11 cellular contexts compared by ENCODE assay signal in the genomic region with DNA sequence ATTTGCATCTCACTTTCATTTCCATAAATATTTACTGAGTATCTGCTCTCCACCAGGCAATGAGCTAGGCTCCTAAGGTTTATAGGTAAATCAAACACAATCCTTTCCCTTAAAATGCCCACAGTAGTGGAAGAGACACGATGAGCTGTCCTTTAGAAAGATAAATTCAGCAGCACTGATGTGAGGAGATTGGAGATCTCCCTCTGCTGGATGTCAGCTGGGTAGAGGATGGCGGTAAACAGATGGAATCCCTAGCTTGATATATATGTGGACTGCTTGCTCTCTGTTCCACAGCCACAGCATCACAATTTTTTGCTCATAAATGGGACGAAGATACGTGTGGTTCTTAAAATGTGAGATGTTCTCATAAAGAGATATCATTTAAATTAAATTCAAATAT.
A peak's percentile ranks its signal among the peaks of the same experiment; 100 is the strongest.
DNase-seq lines count a peak whose midpoint lies in the region; ATAC-seq and TF ChIP-seq lines count a peak whose summit lies in the region.
"Had no signal": no experiment of that assay in that cellular context is flagged by ENCODE, and none has a peak within 500 bp of the region (broad histone marks: within the 10 kb centered on the region; RNA-seq: fewer than 3 reads in every experiment).

No MANE protein-coding gene starts in this region.

- 0 out of 2 replicates have a peak, but pooled peaks have one; percentile 13 for TF ChIP-seq CTCF in IMR-90 (conservative IDR thresholded peaks at IDR 0.05; ENCODE audit: low read depth, low read length)
- peak; percentile 19 for TF ChIP-seq CTCF in RWPE2 (IDR thresholded peaks at IDR 0.05; ENCODE audit: poor library complexity, severe bottlenecking)
- TF ChIP-seq CTCF in osteoblast (IDR thresholded peaks at IDR 0.05; ENCODE audit: extremely low read depth, low read depth, low read length) = peak; percentile 22
- no peak for TF ChIP-seq CTCF in GM20000 (IDR thresholded peaks at IDR 0.05; ENCODE audit: extremely low read depth, missing control alignments)

- no peaks in the 10 kb centered on the region for H3K79me1 ChIP-seq in IMR-90 (ENCODE audit: low read depth in 1 of 2, low read length in 2 of 2)

- no peak overlapping the region for H2BK120ac ChIP-seq in IMR-90 (ENCODE audit: low read depth, low read length)

- no peaks in the 10 kb centered on the region for H3K9me1 ChIP-seq in IMR-90 (ENCODE audit: insufficient read depth, low read length)

- BruUV-seq in IMR-90 (replicated peaks; lab: Mats Ljungman, UMichigan) = no TSS peak

- H3K18ac ChIP-seq in IMR-90 (ENCODE audit: low read depth, low read length) = no peak overlapping the region

- H2BK20ac ChIP-seq in IMR-90 (ENCODE audit: low read depth, low read length) = no peak overlapping the region

- no peak overlapping the region for H2AFZ ChIP-seq in IMR-90 (replicated peaks; ENCODE audit: low read length, poor library complexity)
- H2AFZ ChIP-seq in osteoblast (ENCODE audit: low read length) = no peak overlapping the region

- no peak overlapping the region for H4K5ac ChIP-seq in IMR-90 (ENCODE audit: low read depth, low read length)

- intact Hi-C loops in IMR-90 (cut with micrococcal nuclease) = loop anchor here (2.0 kb wide), 2 partner anchors 221 to 281 kb away; no protein-coding TSS in a partner anchor

- TF ChIP-seq POLR2A in IMR-90 (IDR thresholded peaks at IDR 0.05; ENCODE audit: low read depth, low read length) = no peak

- H2AK5ac ChIP-seq in IMR-90 (ENCODE audit: low read depth, low read length) = no peak overlapping the region

- WGBS in IMR-90 (ENCODE audit: extremely low coverage in 2 of 2, insufficient read length in 1 of 2), 2 experiments = no CpG with 5 or more reads among the region's 4 CpGs

- in situ Hi-C loops in IMR-90 (cut with MboI; ENCODE audit: low sequenced_read_pairs) = no loop called here

- H4K20me1 ChIP-seq in IMR-90 (ENCODE audit: insufficient read depth, low read length) (no peaks in the 10 kb centered on the region), osteoblast (ENCODE audit: insufficient read depth, low read length) (no peaks in the 10 kb centered on the region)

- H3K4me1 ChIP-seq in IMR-90 (ENCODE audit: control insufficient read depth, insufficient read depth, low read length) (no peaks in the 10 kb centered on the region), RWPE2 (ENCODE audit: insufficient read depth, poor library complexity, severe bottlenecking) (no peaks in the 10 kb centered on the region), osteoblast (ENCODE audit: insufficient read depth, low read length) (no peaks in the 10 kb centered on the region)

- no peaks in the 10 kb centered on the region for H3K9me3 ChIP-seq in IMR-90 (ENCODE audit: control insufficient read depth, insufficient read depth, low read length)
- no peaks in the 10 kb centered on the region for H3K9me3 ChIP-seq in RWPE2 (ENCODE audit: severe bottlenecking)
- no peaks in the 10 kb centered on the region for H3K9me3 ChIP-seq in osteoblast (ENCODE audit: low read depth, low read length)

- H3K79me2 ChIP-seq in osteoblast (ENCODE audit: insufficient read depth, low read length) = no peaks in the 10 kb centered on the region

- CTCF ChIA-PET in IMR-90 (lab: Yijun Ruan, JAX) = interaction anchor here (1.4 kb wide), 1 partner anchor 10 kb away, joined by 4 read pairs; no protein-coding TSS in a partner anchor

- H4K8ac ChIP-seq in IMR-90 (ENCODE audit: low read depth in 2 of 2, low read length in 2 of 2) = no peak overlapping the region

- H3K56ac ChIP-seq in IMR-90 (ENCODE audit: extremely low read depth, insufficient read depth, low read length) = no peak overlapping the region

- TF ChIP-seq RAD21 in IMR-90 (IDR thresholded peaks at IDR 0.05; ENCODE audit: low read length) = no peak

- H2BK5ac ChIP-seq in IMR-90 (ENCODE audit: low read depth, low read length, poor library complexity, severe bottlenecking) = no peak overlapping the region

- H3K9ac ChIP-seq in IMR-90 (ENCODE audit: low read depth, low read length) = no peak overlapping the region

- no peak overlapping the region for H3K4me2 ChIP-seq in IMR-90 (ENCODE audit: low read depth, low read length)
- H3K4me2 ChIP-seq in osteoblast (ENCODE audit: insufficient read depth, low read length) = no peak overlapping the region

- POLR2A ChIA-PET in IMR-90 (lab: Charles Lee; ENCODE audit: unreplicated experiment) = no interaction called here

- dilution Hi-C loops in IMR-90 (cut with HindIII; ENCODE audit: low sequenced_read_pairs, unreplicated experiment) = no loop called here

- H2BK15ac ChIP-seq in IMR-90 (ENCODE audit: low read depth, low read length) = no peak overlapping the region

- H3K23ac ChIP-seq in IMR-90 (ENCODE audit: low read depth, low read length) = no peak overlapping the region

- no peak for DNase-seq in IMR-90
- no peak for DNase-seq in RWPE2 (ENCODE audit: low spot score)
- peak; percentile 53 for DNase-seq in globus pallidus (ENCODE audit: low spot score)
- DNase-seq in osteoblast (ENCODE audit: insufficient read length, low spot score, missing footprints) = no peak
- DNase-seq in NCI-H187 (lab: John Stamatoyannopoulos, UW) = no peak
- no peak for DNase-seq in GM20000 (ENCODE audit: low spot score)
- DNase-seq: left ventricle myocardium superior, NCI-H510A had no signal

- no peaks in the 10 kb centered on the region for H3K36me3 ChIP-seq in IMR-90 (ENCODE audit: control insufficient read depth, insufficient read depth, low read length)
- no peaks in the 10 kb centered on the region for H3K36me3 ChIP-seq in RWPE2 (ENCODE audit: low read depth)
- no peaks in the 10 kb centered on the region for H3K36me3 ChIP-seq in osteoblast (ENCODE audit: insufficient read depth, low read length)

- no peak overlapping the region for H3K27ac ChIP-seq in IMR-90 (ENCODE audit: insufficient read depth, low read length)
- H3K27ac ChIP-seq in RWPE2 (ENCODE audit: poor library complexity, severe bottlenecking) = no peak overlapping the region
- H3K27ac ChIP-seq in osteoblast (ENCODE audit: low read depth, low read length) = no peak overlapping the region
- H3K27ac ChIP-seq: epithelial cell of prostate had no signal

- H2AK9ac ChIP-seq in IMR-90 (replicated peaks; ENCODE audit: low read depth, low read length, poor library complexity) = no peak overlapping the region

- H3K27me3 ChIP-seq in IMR-90 (ENCODE audit: control insufficient read depth, insufficient read depth, low read length) (no peaks in the 10 kb centered on the region), RWPE2 (ENCODE audit: insufficient read depth, poor library complexity, severe bottlenecking) (no peaks in the 10 kb centered on the region), osteoblast (ENCODE audit: insufficient read depth, low read length) (no peaks in the 10 kb centered on the region)

- no peak overlapping the region for H4K91ac ChIP-seq in IMR-90 (ENCODE audit: insufficient read depth, low read depth, low read length)

- H3K4me3 ChIP-seq in IMR-90 (ENCODE audit: insufficient read depth, low read depth, low read length) (no peak overlapping the region), RWPE2 (ENCODE audit: severe bottlenecking) (no peak overlapping the region), osteoblast (ENCODE audit: insufficient read depth, low read length) (no peak overlapping the region)

- no peak overlapping the region for H3K4ac ChIP-seq in IMR-90 (ENCODE audit: low read depth, low read length)

- H3K14ac ChIP-seq in IMR-90 (replicated peaks; ENCODE audit: low read depth, low read length) = no peak overlapping the region

- ATAC-seq in IMR-90 (ENCODE audit: low read depth) (peak; percentile 71), RWPE2 (ENCODE audit: low read depth) (0 out of 3 replicates have a peak, but pooled peaks have one; percentile 36), HG03045 (IDR thresholded peaks at IDR 0.05; ENCODE audit: unreplicated experiment) (no peak), GM18519 (IDR thresholded peaks at IDR 0.05; ENCODE audit: low FRiP score, unreplicated experiment) (no peak)
- ATAC-seq: left ventricle myocardium superior had no signal

TF ChIP-seq in IMR-90, 13 proteins besides CTCF, POLR2A, EP300 and RAD21:
- TF ChIP-seq CEBPB (IDR thresholded peaks at IDR 0.05; ENCODE audit: low read depth, low read length) (no peak), RCOR1 (IDR thresholded peaks at IDR 0.05; ENCODE audit: insufficient replicate concordance, low read length) (no peak), MAFK (IDR thresholded peaks at IDR 0.05; ENCODE audit: low read depth, low read length) (no peak), NFE2L2 (IDR thresholded peaks at IDR 0.05; ENCODE audit: low read depth, low read length) (no peak), FOS (IDR thresholded peaks at IDR 0.05; ENCODE audit: low read depth, low read length) (no peak)
- TF ChIP-seq, protein P1, sequence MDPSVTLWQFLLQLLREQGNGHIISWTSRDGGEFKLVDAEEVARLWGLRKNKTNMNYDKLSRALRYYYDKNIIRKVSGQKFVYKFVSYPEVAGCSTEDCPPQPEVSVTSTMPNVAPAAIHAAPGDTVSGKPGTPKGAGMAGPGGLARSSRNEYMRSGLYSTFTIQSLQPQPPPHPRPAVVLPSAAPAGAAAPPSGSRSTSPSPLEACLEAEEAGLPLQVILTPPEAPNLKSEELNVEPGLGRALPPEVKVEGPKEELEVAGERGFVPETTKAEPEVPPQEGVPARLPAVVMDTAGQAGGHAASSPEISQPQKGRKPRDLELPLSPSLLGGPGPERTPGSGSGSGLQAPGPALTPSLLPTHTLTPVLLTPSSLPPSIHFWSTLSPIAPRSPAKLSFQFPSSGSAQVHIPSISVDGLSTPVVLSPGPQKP (IDR thresholded peaks at IDR 0.05; ENCODE audit: borderline replicate concordance, low read depth, low read length) = no peak

Comparison
In these comparisons a context has a peak if more than half of its experiments do, and no peak if none do; other contexts are left out.
1. ATAC-seq: peak in IMR-90 (single experiment) and RWPE2 (single experiment); none in HG03045 (single experiment) and GM18519 (single experiment).